ENCODE assay signal across 29 cellular contexts in the genomic region with DNA sequence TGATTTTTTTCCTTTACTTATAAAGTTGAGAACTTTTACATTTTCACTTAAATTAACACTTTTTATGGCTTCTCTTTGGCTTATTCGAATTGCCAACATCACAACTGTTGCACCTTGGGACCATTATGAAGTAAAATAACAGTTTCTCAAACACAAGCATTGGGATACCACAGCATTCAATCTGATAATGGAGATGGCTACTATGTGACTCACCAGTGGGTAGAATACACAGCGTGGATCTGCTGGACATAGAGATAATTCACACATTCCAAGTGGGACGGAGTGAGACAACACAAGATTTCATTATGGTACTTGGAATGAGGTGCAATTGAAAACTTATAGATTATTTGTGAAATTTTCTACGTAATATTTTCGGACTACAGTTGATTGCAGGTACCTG.
"Had no signal": no experiment of that assay in that cellular context is flagged by ENCODE, and none has a peak within 500 bp of the region (broad histone marks: within the 10 kb centered on the region; RNA-seq: fewer than 3 reads in every experiment).

No MANE protein-coding gene starts in this region.

- H3K4me1 ChIP-seq: foreskin keratinocyte, right lobe of liver, transverse colon had no signal

- H3K27me3 Mint-ChIP-seq: dendritic cell treated with granulocyte-macrophage colony-stimulating factor and Interleukin-4, amounts not matched to agents 40 ng/mL and 50 ng/mL, for 4 days had no signal

- DNase-seq: activated CD4-positive, alpha-beta T cell treated with anti-CD3 and anti-CD28 coated beads for 48 hours; activated CD4-positive, alpha-beta T cell treated with anti-CD3 and anti-CD28 coated beads, Interleukin-2, amount 50 U/mL, for 48 hours; activated CD8-positive, alpha-beta memory T cell treated with anti-CD3 and anti-CD28 coated beads for 24 hours; activated effector memory CD4-positive, alpha-beta T cell treated with Interleukin-2 at 50 U/mL for 16 hours; activated naive CD4-positive, alpha-beta T cell treated with Interleukin-2 at 50 U/mL for 16 hours; aorta; caudate nucleus; endodermal cell; heart left ventricle; hypothalamus; immature natural killer cell; midbrain; naive thymus-derived CD8-positive, alpha-beta T cell; posterior cingulate gyrus; right lobe of liver; stimulated activated CD4-positive, alpha-beta T cell treated with anti-CD3 and anti-CD28 coated beads, Interleukin-12 subunit alpha, Interleukin-12 subunit beta, amount 100 ng/mL, for 4 hours; stimulated activated CD4-positive, alpha-beta T cell treated with anti-CD3 and anti-CD28 coated beads, Interleukin-4, amount 100 ng/mL, for 1 hour; stimulated activated naive CD8-positive, alpha-beta T cell treated with anti-CD3 and anti-CD28 coated beads, Interleukin-15, Interleukin-2, amounts not matched to agents 100 U/mL and 50 U/mL, for 24 hours; testis; transverse colon; WERI-Rb-1 had no signal

- H3K9me3 Mint-ChIP-seq: dendritic cell treated with granulocyte-macrophage colony-stimulating factor and Interleukin-4, amounts not matched to agents 40 ng/mL and 50 ng/mL, for 4 days; immature natural killer cell had no signal

- H3K36me3 ChIP-seq: esophagus muscularis mucosa, heart left ventricle, right lobe of liver, transverse colon, WERI-Rb-1 had no signal

- H3K4me3 ChIP-seq: esophagus muscularis mucosa, heart left ventricle, right lobe of liver, skin epidermis, testis, transverse colon had no signal

- ATAC-seq: activated CD4-positive, CD25-positive, alpha-beta regulatory T cell treated with anti-CD3 and anti-CD28 coated beads, Interleukin-2, amount 50 U/mL, for 24 hours; heart left ventricle; naive thymus-derived CD8-positive, alpha-beta T cell; right lobe of liver; stimulated activated naive CD8-positive, alpha-beta T cell treated with anti-CD3 and anti-CD28 coated beads, Interleukin-15, Interleukin-2, amounts not matched to agents 100 U/mL and 50 U/mL, for 24 hours had no signal

- H3K27ac ChIP-seq: esophagus muscularis mucosa, foreskin keratinocyte, heart left ventricle, right lobe of liver, skin epidermis, testis, transverse colon, WERI-Rb-1 had no signal

- H3K27me3 ChIP-seq: esophagus muscularis mucosa, foreskin keratinocyte, heart left ventricle, right lobe of liver, testis, transverse colon had no signal

- H3K4me1 Mint-ChIP-seq: endodermal cell; immature natural killer cell; naive thymus-derived CD8-positive, alpha-beta T cell; neural crest cell had no signal

- H3K9me3 ChIP-seq: esophagus muscularis mucosa, heart left ventricle, right lobe of liver, testis, transverse colon had no signal

- H3K36me3 Mint-ChIP-seq: activated naive CD8-positive, alpha-beta T cell; brain; immature natural killer cell; naive thymus-derived CD8-positive, alpha-beta T cell had no signal

- H3K27ac Mint-ChIP-seq: activated naive CD8-positive, alpha-beta T cell; dendritic cell treated with granulocyte-macrophage colony-stimulating factor and Interleukin-4, amounts not matched to agents 40 ng/mL and 50 ng/mL, for 4 days; endodermal cell; immature natural killer cell; naive thymus-derived CD8-positive, alpha-beta T cell had no signal

- H3K4me3 Mint-ChIP-seq: activated naive CD8-positive, alpha-beta T cell; brain; dendritic cell treated with granulocyte-macrophage colony-stimulating factor and Interleukin-4, amounts not matched to agents 40 ng/mL and 50 ng/mL, for 4 days; endodermal cell; immature natural killer cell; naive thymus-derived CD8-positive, alpha-beta T cell; neural crest cell had no signal
